ENCODE assay signal across 8 cellular contexts in genomic region chr9:104863180-104863883, GRCh38.
DNase-seq lines count a peak whose midpoint lies in the region; ATAC-seq, FAIRE-seq and TF ChIP-seq lines count a peak whose summit lies in the region.

No MANE protein-coding gene starts in this region.

- ATAC-seq in HG02981 (IDR thresholded peaks at IDR 0.05; ENCODE audit: unreplicated experiment): peak; percentile 82

- H3K4me3 ChIP-seq in AG09309 (ENCODE audit: control insufficient read depth, low read depth, low read length) (no peak overlapping the region), kidney (ENCODE audit: low read length in 2 of 2) (no peak overlapping the region)

- TF ChIP-seq CTCF in AG09309 (IDR thresholded peaks at IDR 0.05; ENCODE audit: control insufficient read depth, insufficient read depth, low read depth, low read length, missing control alignments): peak; percentile 81
- TF ChIP-seq CTCF in kidney (IDR thresholded peaks at IDR 0.05; ENCODE audit: borderline replicate concordance, extremely low read depth, insufficient read depth): peak; percentile 81

- peaks cover 4 to 15% of the 10 kb centered on the region in 2 donors for H3K4me1 ChIP-seq in kidney (ENCODE audit: control insufficient read depth in 1 of 2, insufficient read depth in 1 of 2, low read depth in 1 of 2, low read length in 2 of 2)

- DNase-seq in AG09309 (ENCODE audit: low read depth): peak; percentile 76
- peak; percentile 29 for DNase-seq in GM18507 (ENCODE audit: extremely low spot score, insufficient read length, low read depth)
- peak; percentile 81 for DNase-seq in NCI-H1694 treated with DMSO at 0.1 percent for 48 hours (lab: John Stamatoyannopoulos, UW)
- peak; percentile 16 for DNase-seq in T-helper 9 cell
- peak in 43 of 61 donors; percentile 4 to 79 (median 28) for DNase-seq in caudate nucleus (lab: John Stamatoyannopoulos, UW)
- no peak for DNase-seq in kidney
- DNase-seq in stimulated activated CD4-positive, alpha-beta T cell treated with anti-CD3 and anti-CD28 coated beads, Interleukin-2, amount 100 ng/mL, for 24 hours: peak; percentile 38 to 45

- H3K9me3 ChIP-seq in kidney (ENCODE audit: control insufficient read depth in 1 of 2, low read length in 2 of 2): no peaks in the 10 kb centered on the region

- peaks cover 3 to 6% of the 10 kb centered on the region in 2 donors for H3K36me3 ChIP-seq in kidney (ENCODE audit: control insufficient read depth in 1 of 2, insufficient read depth in 2 of 2, low read length in 2 of 2)

- no peak overlapping the region for H3K9ac ChIP-seq in kidney (ENCODE audit: low read length in 2 of 2)

- FAIRE-seq in GM18507 (lab: Jason Lieb, UNC) (peak; percentile 79), kidney (lab: Jason Lieb, UNC) (no peak)

- H3K27ac ChIP-seq in caudate nucleus (ENCODE audit: low read depth, low read length) (peak overlapping the region; percentile 40), kidney (ENCODE audit: low read depth in 2 of 2, low read length in 2 of 2) (no peak overlapping the region)

- intact Hi-C loops in kidney (cut with DNase I): loop anchor here (10.0 kb wide), 1 partner anchor 291 kb away; no protein-coding TSS in a partner anchor
